ENCODE assay signal across 8 cellular contexts in the genomic region with DNA sequence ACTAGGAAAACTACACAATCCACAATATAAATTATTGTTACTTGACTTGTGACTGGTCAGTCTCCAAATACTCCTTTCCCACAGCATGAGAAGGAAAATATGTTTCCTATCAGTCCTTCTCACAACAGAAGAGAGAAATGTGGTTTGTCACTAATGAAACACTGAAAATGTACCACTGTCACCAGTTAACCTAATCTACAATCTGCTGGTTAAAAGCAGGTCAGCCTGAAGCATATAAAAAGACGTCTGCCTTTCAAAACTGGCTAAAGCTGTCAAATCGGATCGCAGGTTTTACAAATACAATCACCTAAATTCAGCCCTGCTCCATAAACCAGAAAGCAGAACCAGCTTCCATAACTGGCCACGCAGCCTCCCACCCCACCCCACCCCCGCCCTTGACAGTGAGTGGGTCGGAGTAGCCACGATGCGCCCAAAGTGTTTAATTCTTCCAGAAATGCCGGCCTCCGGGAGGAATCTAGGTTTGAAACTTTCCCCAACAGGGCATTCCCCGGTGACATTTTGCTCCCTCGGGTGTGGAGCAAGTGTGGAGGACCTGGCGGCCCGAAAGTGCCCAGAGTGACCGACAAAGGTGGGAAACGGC. TPM values are rescaled to one million over a fixed set of nuclear protein-coding genes. Genes with fewer than 3 reads are reported as not detected.
DNase-seq lines count a peak whose midpoint lies in the region; ATAC-seq and TF ChIP-seq lines count a peak whose summit lies in the region.

No MANE protein-coding gene starts in this region.

- H3K36me3 Mint-ChIP-seq in central memory CD8-positive, alpha-beta T cell (ENCODE audit: insufficient read depth), result peaks cover 11% of the 10 kb centered on the region

- TF ChIP-seq CTCF in HEK293 (tag by site-specific recombination; IDR thresholded peaks at IDR 0.05), result no peak
- no peak for TF ChIP-seq CTCF in OCI-LY1 (IDR thresholded peaks at IDR 0.05; ENCODE audit: low read length)
- no peak for TF ChIP-seq CTCF in lower leg skin (IDR thresholded peaks at IDR 0.05)
- TF ChIP-seq CTCF in thyroid gland (IDR thresholded peaks at IDR 0.05), result no peak

- TF ChIP-seq POLR2A in lower leg skin (IDR thresholded peaks at IDR 0.05) (no peak), thyroid gland (IDR thresholded peaks at IDR 0.05) (no peak)

- DNase-seq in G401 (ENCODE audit: low spot score), result peak; percentile 38
- DNase-seq in central memory CD8-positive, alpha-beta T cell (ENCODE audit: low spot score in 2 of 2), result no peak
- DNase-seq in lower leg skin (ENCODE audit: low spot score in 2 of 2), result no peak
- peak; percentile 21 to 29 for DNase-seq in thyroid gland

- H3F3A ChIP-seq in OCI-LY1 (ENCODE audit: insufficient read depth, low read length), result no peaks in the 10 kb centered on the region

- POLR2A ChIA-PET in HEK293 (lab: Yijun Ruan, JAX), result interaction anchor here (0.7 to 3.6 kb wide), 12 partner anchors 9 to 754 kb away, joined by 3 to 83 read pairs (median 6); partner anchors contain the start of gene ISL2

- 0% methylated on average over 16 of the region's 16 CpGs for WGBS in lower leg skin, 2 donors
- 2% methylated on average over 16 of the region's 16 CpGs for WGBS in thyroid gland, 2 donors

- 0 out of 2 replicates have a peak overlapping the region, but pooled peaks have one; percentile 5 for H2AFZ ChIP-seq in OCI-LY1 (ENCODE audit: low read length)

- H3K27ac Mint-ChIP-seq in central memory CD8-positive, alpha-beta T cell (ENCODE audit: low read depth), result peak overlapping the region; percentile 90

- CTCF ChIA-PET in HEK293 (lab: Yijun Ruan, JAX), result interaction anchor here (0.6 to 2.5 kb wide), 4 partner anchors 16 to 557 kb away, joined by 3 to 8 read pairs (median 3); no protein-coding TSS in a partner anchor

- H3K9me3 ChIP-seq in HEK293 (ENCODE audit: control insufficient read depth, insufficient read depth, low read depth, low read length) (no peaks in the 10 kb centered on the region), OCI-LY1 (ENCODE audit: low read length) (no peaks in the 10 kb centered on the region), thyroid gland (no peaks in the 10 kb centered on the region)

- H3K9me3 Mint-ChIP-seq in central memory CD8-positive, alpha-beta T cell, result no peaks in the 10 kb centered on the region

- H3K27me3 ChIP-seq in OCI-LY1 (ENCODE audit: insufficient read depth, low read length), result no peaks in the 10 kb centered on the region
- no peaks in the 10 kb centered on the region for H3K27me3 ChIP-seq in thyroid gland

- in situ Hi-C loops in G401 (cut with HindIII; ENCODE audit: low sequenced_read_pairs), result no loop called here

- H3K4me1 Mint-ChIP-seq in central memory CD8-positive, alpha-beta T cell, result peaks cover 40% of the 10 kb centered on the region

- H3K9me2 ChIP-seq in OCI-LY1 (ENCODE audit: low read depth, low read length), result no peaks in the 10 kb centered on the region

- intact Hi-C loops in lower leg skin (cut with DNase I; ENCODE audit: low total_unique reads), result no loop called here
- intact Hi-C loops in thyroid gland (cut with DNase I), result no loop called here

- peaks cover 53% of the 10 kb centered on the region for H3K79me2 ChIP-seq in OCI-LY1 (ENCODE audit: insufficient read depth, low read length)

- H3K4me1 ChIP-seq in HEK293 (ENCODE audit: control insufficient read depth, insufficient read depth, low read length) (peaks cover 16% of the 10 kb centered on the region; the same call in 1 of the 2 replicates), OCI-LY1 (ENCODE audit: insufficient read depth, low read length, severe bottlenecking) (peaks cover 30% of the 10 kb centered on the region), thyroid gland (peaks cover 4 to 13% of the 10 kb centered on the region in 2 donors)

- peak overlapping the region; percentile 83 for H3K4me3 Mint-ChIP-seq in central memory CD8-positive, alpha-beta T cell

- H3K9ac ChIP-seq in OCI-LY1 (ENCODE audit: low read length), result peak overlapping the region; percentile 96

- no peaks in the 10 kb centered on the region for H3K27me3 Mint-ChIP-seq in central memory CD8-positive, alpha-beta T cell

- peak; percentile 17 for ATAC-seq in central memory CD8-positive, alpha-beta T cell (replicated peaks; ENCODE audit: extremely low read depth, poor library complexity, severe bottlenecking)
- no peak for ATAC-seq in HG02678 (IDR thresholded peaks at IDR 0.05; ENCODE audit: unreplicated experiment)
- ATAC-seq in GM19452 (IDR thresholded peaks at IDR 0.05; ENCODE audit: unreplicated experiment), result no peak

- H3K27ac ChIP-seq in HEK293 (ENCODE audit: extremely low read depth, low read depth, low read length), result peak overlapping the region; percentile 84
- peak overlapping the region; percentile 56 for H3K27ac ChIP-seq in OCI-LY1 (ENCODE audit: low read depth, low read length, poor library complexity, severe bottlenecking)
- H3K27ac ChIP-seq in thyroid gland, result peak overlapping the region; percentile 55 to 80 (median 70)

- peak overlapping the region; percentile 77 for H3K4me3 ChIP-seq in HEK293 (ENCODE audit: low read depth, low read length)
- peak overlapping the region; percentile 95 for H3K4me3 ChIP-seq in OCI-LY1 (ENCODE audit: low read depth, low read length, poor library complexity, severe bottlenecking)
- H3K4me3 ChIP-seq in lower leg skin (ENCODE audit: low read depth, poor library complexity, severe bottlenecking), result peak overlapping the region; percentile 85
- H3K4me3 ChIP-seq in thyroid gland (replicated peaks in 1 of 3), result peak overlapping the region; percentile 76 to 82 (median 78)

- peak overlapping the region; percentile 89 for H3K4me2 ChIP-seq in OCI-LY1 (ENCODE audit: low read length)

- H3K36me3 ChIP-seq in HEK293 (ENCODE audit: control insufficient read depth in 2 of 2, insufficient read depth in 1 of 2, low read length in 2 of 2) (peaks cover 0 to 4% of the 10 kb centered on the region in 2 experiments; a peak in 1 of 3 replicates), OCI-LY1 (ENCODE audit: insufficient read depth, low read length) (peaks cover 13% of the 10 kb centered on the region), thyroid gland (no peaks in the 10 kb centered on the region)

- H4K20me1 ChIP-seq in OCI-LY1 (ENCODE audit: insufficient read depth, low read length), result no peaks in the 10 kb centered on the region

TF ChIP-seq in HEK293, 187 proteins besides CTCF, POLR2A, EP300 and RAD21:
- TF ChIP-seq ZFHX2 (tag by site-specific recombination; conservative IDR thresholded peaks at IDR 0.05) (peak; percentile 55), ZBTB17 (tag by site-specific recombination; IDR thresholded peaks at IDR 0.05) (no peak), ZFP3 (tag by site-specific recombination; IDR thresholded peaks at IDR 0.05; ENCODE audit: low read depth) (no peak), EGR2 (tag by site-specific recombination; IDR thresholded peaks at IDR 0.05; ENCODE audit: low read depth) (peak; percentile 53; the same call in 1 of the 2 replicates)

RNA-seq across cellular contexts. Expression of gene ETFA, which starts 0.7 kb away (rescaled TPM):
- 234 and 273 TPM in 2 replicates for total RNA-seq in G401 (2014; rRNA removed; shearing (Covaris generic))
- total RNA-seq in lower leg skin, result 100 to 1,000 TPM in 1 of 4 donors, 10 to 100 TPM in 3; 65.1 to 110 (median 67.5) TPM
- 10 to 100 TPM; 62.7 to 88.4 (median 75.9) TPM for total RNA-seq in thyroid gland

RNA-seq across cellular contexts. Expression of gene ISL2, which starts 26.0 kb away (rescaled TPM):
- 0.44 TPM in 1 of 2 replicates, not detected in the other for total RNA-seq in G401 (2014; rRNA removed; shearing (Covaris generic))
- total RNA-seq in lower leg skin (not detected), thyroid gland (not detected)

Comparison
In these comparisons a context has a peak if more than half of its experiments do, and no peak if none do; other contexts are left out.
1. DNase-seq: peak in G401 (single experiment) and thyroid gland (2 of 2); none in central memory CD8-positive, alpha-beta T cell (0 of 2) and lower leg skin (0 of 2).
2. Peak in every context shown above with its lines, with median percentiles within 50 percentile points of each other: H3K27ac ChIP-seq and H3K4me3 ChIP-seq.